Comparison of ENCODE assay signal across 26 cellular contexts in genomic region chr3:172231318-172231901, GRCh38.
A peak's percentile ranks its signal among the peaks of the same experiment; 100 is the strongest.
DNase-seq lines count a peak whose midpoint lies in the region; ATAC-seq, FAIRE-seq and TF ChIP-seq lines count a peak whose summit lies in the region.
"Had no signal": no experiment of that assay in that cellular context is flagged by ENCODE, and none has a peak within 500 bp of the region (broad histone marks: within the 10 kb centered on the region; RNA-seq: fewer than 3 reads in every experiment).

No MANE protein-coding gene starts in this region.

- BruUV-seq in HepG2 (replicated peaks; lab: Mats Ljungman, UMichigan), result no TSS peak

- no peaks in the 10 kb centered on the region for H3K27me3 ChIP-seq in HepG2 (ENCODE audit: control insufficient read depth in 1 of 2, insufficient read depth in 2 of 2, low read length in 2 of 2)
- H3K27me3 ChIP-seq in right lobe of liver, result no peaks in the 10 kb centered on the region
- H3K27me3 ChIP-seq: BE2C, BLaER1 had no signal

- 90% methylated on average over 8 of the region's 8 CpGs for WGBS in HepG2 (ENCODE audit: low lambda C conversion rate)
- WGBS in right lobe of liver (ENCODE audit: insufficient coverage, low coverage, low lambda C conversion rate, missing lambda C conversion rate), result 97% methylated on average over 8 of the region's 8 CpGs

- CTCF ChIA-PET in HepG2 (lab: Yijun Ruan, JAX; ENCODE audit: low intra/inter-chr PET ratio, low total read pairs), result no interaction called here

- H3K79me2 ChIP-seq in HepG2 (ENCODE audit: insufficient read depth, low read length), result peaks cover 96% of the 10 kb centered on the region

- no peak overlapping the region for H3K4me2 ChIP-seq in HepG2 (ENCODE audit: low read depth, low read length)
- H3K4me2 ChIP-seq: A549, BLaER1 had no signal

- H3K4me1 ChIP-seq in HepG2 (ENCODE audit: insufficient read depth, low read length) (peaks cover 37% of the 10 kb centered on the region; the same call in 1 of the 2 replicates), right lobe of liver (peaks cover 0 to 14% (median 0%) of the 10 kb centered on the region in 4 donors)
- H3K4me1 ChIP-seq: BE2C had no signal

- POLR2A ChIA-PET in HepG2 (lab: Yijun Ruan, JAX), result no interaction called here

- peaks cover 28% of the 10 kb centered on the region for H3K4me1 Mint-ChIP-seq in endothelial cell (ENCODE audit: unreplicated experiment)

- ATAC-seq in HepG2 (no peak; the same call in 2 of the 3 replicates), right lobe of liver (no peak), left cardiac atrium (no peak)
- ATAC-seq: A549, GM12878 had no signal

- TF ChIP-seq POLR2A in HepG2 (IDR thresholded peaks at IDR 0.05; ENCODE audit: insufficient read depth in 1 of 2, low read depth in 2 of 2, low read length in 2 of 2) (no peak), right lobe of liver (IDR thresholded peaks at IDR 0.05) (no peak)

- H3K27ac ChIP-seq in HepG2 (ENCODE audit: extremely low read length, insufficient read depth, low read length) (no peak overlapping the region), right lobe of liver (no peak overlapping the region)
- H3K27ac ChIP-seq: 22Rv1, A549, BLaER1 had no signal

- no peak for FAIRE-seq in HepG2 (lab: Jason Lieb, UNC)
- FAIRE-seq: A549, GM12878, GM12892, GM18507, GM19239 had no signal

- H4K20me1 ChIP-seq in HepG2 (ENCODE audit: insufficient read depth, low read length), result peaks cover 97% of the 10 kb centered on the region
- H4K20me1 ChIP-seq: BLaER1 had no signal

- H3K36me3 ChIP-seq in HepG2 (replicated peaks in 1 of 2; ENCODE audit: control insufficient read depth in 1 of 2, insufficient read depth in 2 of 2, low read length in 2 of 2) (peaks cover 18 to 74% of the 10 kb centered on the region in 2 experiments), right lobe of liver (peaks cover 0 to 14% (median 4%) of the 10 kb centered on the region in 4 donors)

- no peak for TF ChIP-seq RAD21 in HepG2 (CRISPR knock-in tag; IDR thresholded peaks at IDR 0.05)

- H3K4me3 Mint-ChIP-seq in endothelial cell (ENCODE audit: unreplicated experiment), result peak overlapping the region; percentile 45
- H3K4me3 Mint-ChIP-seq: CD14-positive monocyte; CD4-positive, alpha-beta memory T cell; CD4-positive, CD25-positive, alpha-beta regulatory T cell; CD8-positive, alpha-beta memory T cell had no signal

- peaks cover 30% of the 10 kb centered on the region for H3K36me3 Mint-ChIP-seq in endothelial cell (ENCODE audit: low read depth, unreplicated experiment)

- TF ChIP-seq EP300 in HepG2 (IDR thresholded peaks at IDR 0.05; ENCODE audit: low read depth in 2 of 2, low read length in 2 of 2) (no peak), HepG2 (CRISPR knock-in tag; IDR thresholded peaks at IDR 0.05; ENCODE audit: borderline replicate concordance) (no peak)

- TF ChIP-seq CTCF in HepG2 (CRISPR knock-in tag; IDR thresholded peaks at IDR 0.05) (no peak), right lobe of liver (IDR thresholded peaks at IDR 0.05) (no peak), endothelial cell (IDR thresholded peaks at IDR 0.05; ENCODE audit: unreplicated experiment) (no peak)

- peaks cover 2% of the 10 kb centered on the region for H3K27me3 Mint-ChIP-seq in endothelial cell (ENCODE audit: unreplicated experiment)
- H3K27me3 Mint-ChIP-seq: CD4-positive, alpha-beta memory T cell; CD4-positive, CD25-positive, alpha-beta regulatory T cell; CD8-positive, alpha-beta memory T cell had no signal

- in situ Hi-C loops in HepG2 (cut with HindIII; ENCODE audit: extremely low pct_ligation_motif_present, low pct_unique_long_range_greater_than_20kb), result no loop called here

- DNase-seq in HepG2 (ENCODE audit: low spot score), result no peak
- no peak for DNase-seq in right lobe of liver
- no peak for DNase-seq in endothelial cell (ENCODE audit: low spot score)
- DNase-seq in AG08395 (ENCODE audit: low spot score), result no peak
- DNase-seq in left cardiac atrium, result no peak
- DNase-seq: BE2C; C1 segment of cervical spinal cord; CD4-positive, alpha-beta memory T cell; CD4-positive, CD25-positive, alpha-beta regulatory T cell; CD8-positive, alpha-beta memory T cell; COR-L47; DMS 273 treated with DMSO at 0.1 percent for 48 hours; DMS153; DMS53; DMS79; DND-41; EL; GDM1 had no signal

- intact Hi-C loops in HepG2 (cut with micrococcal nuclease; ENCODE audit: unreplicated experiment), result no loop called here
- intact Hi-C loops in right lobe of liver (cut with DNase I), result no loop called here
- intact Hi-C loops in left cardiac atrium (cut with DNase I), result no loop called here

- H3K9me3 ChIP-seq in HepG2 (ENCODE audit: low read length) (no peaks in the 10 kb centered on the region), right lobe of liver (no peaks in the 10 kb centered on the region)
- H3K9me3 ChIP-seq: A549, BE2C, BLaER1 had no signal

- H3K4me3 ChIP-seq in HepG2 (replicated peaks in 1 of 3; ENCODE audit: insufficient read depth in 1 of 3, low read depth in 2 of 3, low read length in 3 of 3) (no peak overlapping the region), right lobe of liver (no peak overlapping the region)
- H3K4me3 ChIP-seq: A549, BLaER1, GM12878 had no signal

- no peak overlapping the region for H3K27ac Mint-ChIP-seq in endothelial cell (ENCODE audit: unreplicated experiment)
- H3K27ac Mint-ChIP-seq: CD4-positive, CD25-positive, alpha-beta regulatory T cell; CD8-positive, alpha-beta memory T cell had no signal

- no peak overlapping the region for H2AFZ ChIP-seq in HepG2 (ENCODE audit: low read length)

- no peaks in the 10 kb centered on the region for H3K9me3 Mint-ChIP-seq in endothelial cell (ENCODE audit: unreplicated experiment)
- H3K9me3 Mint-ChIP-seq: CD14-positive monocyte; CD4-positive, alpha-beta memory T cell; CD4-positive, CD25-positive, alpha-beta regulatory T cell; CD8-positive, alpha-beta memory T cell had no signal

- H3K9ac ChIP-seq in HepG2 (ENCODE audit: insufficient read depth, low read depth, low read length), result no peak overlapping the region
- H3K9ac ChIP-seq: BLaER1 had no signal

TF ChIP-seq in HepG2, 621 proteins besides CTCF, POLR2A, EP300 and RAD21:
- TF ChIP-seq PPARG (CRISPR knock-in tag; conservative IDR thresholded peaks at IDR 0.05), result no peak
- no peak for TF ChIP-seq SIN3A (IDR thresholded peaks at IDR 0.05; ENCODE audit: borderline replicate concordance, low read depth, low read length)
- TF ChIP-seq ZNF276 (CRISPR knock-in tag; IDR thresholded peaks at IDR 0.05; ENCODE audit: low read depth), result no peak
- no peak for TF ChIP-seq RXRA (CRISPR knock-in tag; IDR thresholded peaks at IDR 0.05)
- TF ChIP-seq HINFP (CRISPR knock-in tag; IDR thresholded peaks at IDR 0.05; ENCODE audit: low read depth), result no peak
- TF ChIP-seq MYC (CRISPR knock-in tag; IDR thresholded peaks at IDR 0.05; ENCODE audit: borderline replicate concordance), result no peak
- TF ChIP-seq AGO2 (optimal IDR thresholded peaks at IDR 0.05; ENCODE audit: low read depth, low read length), result peak; percentile 70
- TF ChIP-seq RBM22 (optimal IDR thresholded peaks at IDR 0.05; ENCODE audit: low read length), result peak; percentile 97
- no peak for TF ChIP-seq NR2C2 (CRISPR knock-in tag; IDR thresholded peaks at IDR 0.05; ENCODE audit: borderline replicate concordance)
- TF ChIP-seq MTA1 (CRISPR knock-in tag; IDR thresholded peaks at IDR 0.05; ENCODE audit: borderline replicate concordance), result no peak
- no peak for TF ChIP-seq ZBTB7B (CRISPR knock-in tag; IDR thresholded peaks at IDR 0.05)
- no peak for TF ChIP-seq SATB2 (CRISPR knock-in tag; IDR thresholded peaks at IDR 0.05)
- TF ChIP-seq POLR2AphosphoS2 (IDR thresholded peaks at IDR 0.05; ENCODE audit: low read depth, low read length), result no peak
